In genomic region chr1:164667010-164667409, GRCh38 we compare ENCODE assay signal across 20 cellular contexts.
"Had no signal": no experiment of that assay in that cellular context is flagged by ENCODE, and none has a peak within 500 bp of the region (broad histone marks: within the 10 kb centered on the region; RNA-seq: fewer than 3 reads in every experiment).

No MANE protein-coding gene starts in this region.

- ATAC-seq: foreskin keratinocyte; left colon; left ventricle myocardium superior; naive thymus-derived CD8-positive, alpha-beta T cell; psoas muscle; stimulated activated effector memory CD8-positive, alpha-beta T cell treated with anti-CD3 and anti-CD28 coated beads, Interleukin-12 subunit alpha, Interleukin-12 subunit beta, amount 100 ng/mL, for 72 hours; stimulated activated naive CD8-positive, alpha-beta T cell treated with anti-CD3 and anti-CD28 coated beads, Interleukin-15, Interleukin-2, amounts not matched to agents 100 U/mL and 50 U/mL, for 24 hours had no signal

- H3K4me1 ChIP-seq: right lobe of liver had no signal

- H3K27ac Mint-ChIP-seq: endodermal cell; naive thymus-derived CD8-positive, alpha-beta T cell; stimulated activated effector memory CD8-positive, alpha-beta T cell treated with anti-CD3 and anti-CD28 coated beads, Interleukin-12 subunit alpha, Interleukin-12 subunit beta, amount 100 ng/mL, for 72 hours had no signal

- H3K36me3 ChIP-seq: neutrophil, right lobe of liver, tibial artery, upper lobe of left lung had no signal

- H3K27me3 ChIP-seq: foreskin keratinocyte, right lobe of liver, tibial artery, upper lobe of left lung had no signal

- H3K9me3 Mint-ChIP-seq: endodermal cell had no signal

- H3K9me3 ChIP-seq: neutrophil, psoas muscle, right lobe of liver, tibial artery, upper lobe of left lung had no signal

- H3K27ac ChIP-seq: coronary artery, foreskin keratinocyte, neutrophil, psoas muscle, right lobe of liver, tibial artery, upper lobe of left lung had no signal

- H3K4me3 ChIP-seq: coronary artery, lung, psoas muscle, right lobe of liver, tibial artery, upper lobe of left lung had no signal

- H3K4me3 Mint-ChIP-seq: endodermal cell; naive thymus-derived CD8-positive, alpha-beta T cell; stimulated activated effector memory CD8-positive, alpha-beta T cell treated with anti-CD3 and anti-CD28 coated beads, Interleukin-12 subunit alpha, Interleukin-12 subunit beta, amount 100 ng/mL, for 72 hours had no signal

- H3K4me1 Mint-ChIP-seq: naive thymus-derived CD8-positive, alpha-beta T cell; stimulated activated effector memory CD8-positive, alpha-beta T cell treated with anti-CD3 and anti-CD28 coated beads, Interleukin-12 subunit alpha, Interleukin-12 subunit beta, amount 100 ng/mL, for 72 hours had no signal

- DNase-seq: effector CD4-positive, alpha-beta T cell; endodermal cell; erythroblast; foreskin keratinocyte; left colon; left ventricle myocardium superior; mesenchymal stem cell; naive thymus-derived CD8-positive, alpha-beta T cell; psoas muscle; retina; right lobe of liver; stimulated activated CD4-positive, alpha-beta T cell treated with anti-CD3 and anti-CD28 coated beads, Interleukin-4, amount 100 ng/mL, for 1 hour; stimulated activated CD8-positive, alpha-beta memory T cell treated with anti-CD3 and anti-CD28 coated beads, Interleukin-4, amount 100 ng/mL, for 48 hours; stimulated activated naive CD8-positive, alpha-beta T cell treated with anti-CD3 and anti-CD28 coated beads, Interleukin-15, Interleukin-2, amounts not matched to agents 100 U/mL and 50 U/mL, for 24 hours; tibial artery; upper lobe of left lung had no signal

- H3K36me3 Mint-ChIP-seq: stimulated activated effector memory CD8-positive, alpha-beta T cell treated with anti-CD3 and anti-CD28 coated beads, Interleukin-12 subunit alpha, Interleukin-12 subunit beta, amount 100 ng/mL, for 72 hours had no signal
